Comparison of ENCODE assay signal across 1 cellular context in the genomic region with DNA sequence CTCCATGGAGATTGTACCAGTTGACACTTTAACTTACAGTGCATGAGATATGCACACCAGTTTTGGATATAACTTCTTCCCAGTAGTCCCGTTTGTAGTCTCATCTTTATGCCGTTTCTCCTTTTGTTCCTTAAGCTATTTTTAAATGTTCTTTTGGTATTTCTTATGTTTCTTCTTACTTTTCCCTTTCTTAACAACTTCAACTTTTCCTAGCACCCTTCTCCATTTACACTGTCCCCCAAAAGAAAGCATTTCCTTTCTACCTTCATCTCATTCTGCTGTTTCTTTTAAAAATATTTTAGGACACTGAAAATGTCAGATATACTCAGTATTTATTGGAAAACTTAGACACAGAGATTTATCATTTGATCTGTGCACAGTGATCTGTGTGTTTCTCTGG.
TF ChIP-seq lines count a peak whose summit lies in the region.

No MANE protein-coding gene starts in this region.

TF ChIP-seq in liver, 16 proteins besides CTCF, POLR2A, EP300 and RAD21 (continued from another document):
- TF ChIP-seq, protein P1, sequence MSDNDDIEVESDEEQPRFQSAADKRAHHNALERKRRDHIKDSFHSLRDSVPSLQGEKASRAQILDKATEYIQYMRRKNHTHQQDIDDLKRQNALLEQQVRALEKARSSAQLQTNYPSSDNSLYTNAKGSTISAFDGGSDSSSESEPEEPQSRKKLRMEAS (IDR thresholded peaks at IDR 0.05) = no peak
- TF ChIP-seq, protein P2, sequence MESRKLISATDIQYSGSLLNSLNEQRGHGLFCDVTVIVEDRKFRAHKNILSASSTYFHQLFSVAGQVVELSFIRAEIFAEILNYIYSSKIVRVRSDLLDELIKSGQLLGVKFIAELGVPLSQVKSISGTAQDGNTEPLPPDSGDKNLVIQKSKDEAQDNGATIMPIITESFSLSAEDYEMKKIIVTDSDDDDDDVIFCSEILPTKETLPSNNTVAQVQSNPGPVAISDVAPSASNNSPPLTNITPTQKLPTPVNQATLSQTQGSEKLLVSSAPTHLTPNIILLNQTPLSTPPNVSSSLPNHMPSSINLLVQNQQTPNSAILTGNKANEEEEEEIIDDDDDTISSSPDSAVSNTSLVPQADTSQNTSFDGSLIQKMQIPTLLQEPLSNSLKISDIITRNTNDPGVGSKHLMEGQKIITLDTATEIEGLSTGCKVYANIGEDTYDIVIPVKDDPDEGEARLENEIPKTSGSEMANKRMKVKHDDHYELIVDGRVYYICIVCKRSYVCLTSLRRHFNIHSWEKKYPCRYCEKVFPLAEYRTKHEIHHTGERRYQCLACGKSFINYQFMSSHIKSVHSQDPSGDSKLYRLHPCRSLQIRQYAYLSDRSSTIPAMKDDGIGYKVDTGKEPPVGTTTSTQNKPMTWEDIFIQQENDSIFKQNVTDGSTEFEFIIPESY (IDR thresholded peaks at IDR 0.05) = no peak
- no peak for TF ChIP-seq GABPA (IDR thresholded peaks at IDR 0.05 in 1 of 2, conservative IDR thresholded peaks at IDR 0.05 in 1 of 2)
TF ChIP-seq in liver: peak in this region for 0.
